ENCODE assay signal across 8 cellular contexts in the genomic region with DNA sequence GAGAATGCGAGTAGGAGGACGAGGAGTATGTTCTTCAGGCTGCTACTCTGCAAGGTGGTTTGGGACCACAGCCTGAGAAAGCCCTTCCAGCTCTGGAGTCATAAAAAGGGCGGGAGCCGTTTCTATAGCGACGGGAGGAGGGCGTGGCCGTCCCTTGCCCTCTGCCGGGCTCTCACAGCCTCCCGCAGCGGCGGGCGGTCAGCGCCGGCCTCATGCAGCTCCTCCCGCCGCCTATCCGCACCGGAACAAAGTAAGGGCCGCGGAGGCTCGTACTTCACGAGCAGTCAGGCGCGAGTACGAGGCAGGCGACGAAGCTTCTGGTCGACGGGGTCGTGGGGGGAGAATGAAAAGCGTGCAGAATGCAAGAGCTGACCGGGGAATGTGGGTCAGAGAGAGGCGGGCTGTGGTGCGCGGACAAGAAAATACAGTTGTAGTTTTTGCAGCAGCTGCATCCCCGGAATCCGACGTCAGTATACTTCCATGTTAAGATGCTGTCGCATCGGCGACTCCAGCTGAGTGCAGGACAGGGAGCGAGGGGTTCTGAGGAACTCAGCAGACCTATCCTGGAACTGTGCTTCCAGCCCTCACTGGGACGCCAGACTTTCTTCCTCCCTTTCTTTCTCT. TPM values are rescaled to one million over a fixed set of nuclear protein-coding genes. Genes with fewer than 3 reads are reported as not detected.
DNase-seq lines count a peak whose midpoint lies in the region; ATAC-seq and TF ChIP-seq lines count a peak whose summit lies in the region.

A gene with protein sequence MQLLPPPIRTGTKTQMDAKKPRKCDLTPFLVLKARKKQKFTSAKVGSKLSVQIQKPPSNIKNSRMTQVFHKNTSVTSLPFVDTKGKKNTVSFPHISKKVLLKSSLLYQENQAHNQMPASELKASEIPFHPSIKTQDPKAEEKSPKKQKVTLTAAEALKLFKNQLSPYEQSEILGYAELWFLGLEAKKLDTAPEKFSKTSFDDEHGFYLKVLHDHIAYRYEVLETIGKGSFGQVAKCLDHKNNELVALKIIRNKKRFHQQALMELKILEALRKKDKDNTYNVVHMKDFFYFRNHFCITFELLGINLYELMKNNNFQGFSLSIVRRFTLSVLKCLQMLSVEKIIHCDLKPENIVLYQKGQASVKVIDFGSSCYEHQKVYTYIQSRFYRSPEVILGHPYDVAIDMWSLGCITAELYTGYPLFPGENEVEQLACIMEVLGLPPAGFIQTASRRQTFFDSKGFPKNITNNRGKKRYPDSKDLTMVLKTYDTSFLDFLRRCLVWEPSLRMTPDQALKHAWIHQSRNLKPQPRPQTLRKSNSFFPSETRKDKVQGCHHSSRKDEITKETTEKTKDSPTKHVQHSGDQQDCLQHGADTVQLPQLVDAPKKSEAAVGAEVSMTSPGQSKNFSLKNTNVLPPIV (plus strand): TSS at position 175 of the 624 bp plus-strand sequence. CDS start 38 bp downstream, at position 213.

- DNase-seq in COR-L47 (lab: John Stamatoyannopoulos, UW) (peak; percentile 23), M059J (ENCODE audit: low read depth) (no peak), anterior cingulate cortex (lab: John Stamatoyannopoulos, UW) (peak in 48 of 58 donors; percentile 6 to 77 (median 43)), left ventricle myocardium superior (peak; percentile 90), osteocyte (ENCODE audit: extremely low spot score, unreplicated experiment) (peak; percentile 91), NCI-H1694 treated with DMSO at 0.1 percent for 48 hours (lab: John Stamatoyannopoulos, UW) (no peak)

- H3K27ac Mint-ChIP-seq in osteocyte (ENCODE audit: unreplicated experiment) = peak within 1 kb of the TSS; percentile 82

- no peaks in the 10 kb centered on the region for H3K36me3 Mint-ChIP-seq in osteocyte (ENCODE audit: unreplicated experiment)

- peak; percentile 95 for ATAC-seq in left ventricle myocardium superior
- ATAC-seq in GM19463 (IDR thresholded peaks at IDR 0.05; ENCODE audit: unreplicated experiment) = no peak
- no peak for ATAC-seq in HG02763 (IDR thresholded peaks at IDR 0.05; ENCODE audit: unreplicated experiment)

- H3K4me1 Mint-ChIP-seq in osteocyte (ENCODE audit: unreplicated experiment) = peaks cover 11% of the 10 kb centered on the region

- no peaks in the 10 kb centered on the region for H3K27me3 Mint-ChIP-seq in osteocyte (ENCODE audit: unreplicated experiment)

- intact Hi-C loops in left ventricle myocardium superior (cut with micrococcal nuclease) = no loop called here

- H3K4me3 Mint-ChIP-seq in osteocyte (ENCODE audit: unreplicated experiment) = peak within 1 kb of the TSS; percentile 79

- TF ChIP-seq CTCF in osteocyte (IDR thresholded peaks at IDR 0.05) = no peak

- no peaks in the 10 kb centered on the region for H3K9me3 Mint-ChIP-seq in osteocyte (ENCODE audit: unreplicated experiment)

RNA-seq across cellular contexts. Expression of the gene that starts here (rescaled TPM):
- total RNA-seq in M059J (2014; rRNA removed; shearing (Covaris generic)) = 52.6 and 54.0 TPM in 2 replicates
- total RNA-seq in left ventricle myocardium superior (26.6 TPM), osteocyte (34.4 and 35.0 TPM in 2 replicates)

Comparison
In these comparisons a context has a peak if more than half of its experiments do, and no peak if none do; other contexts are left out.
1. DNase-seq: peak in COR-L47 (single experiment), anterior cingulate cortex (48 of 58), left ventricle myocardium superior (single experiment) and osteocyte (single experiment); none in M059J (single experiment) and NCI-H1694 treated with DMSO at 0.1 percent for 48 hours (single experiment).